8 cellular contexts compared by ENCODE assay signal in genomic region chr16:370443-370842, GRCh38. TPM values are rescaled to one million over a fixed set of nuclear protein-coding genes. Genes with fewer than 3 reads are reported as not detected.
DNase-seq lines count a peak whose midpoint lies in the region; ATAC-seq and TF ChIP-seq lines count a peak whose summit lies in the region.

TSS of gene MRPL28 (minus strand) at chr16:370538. CDS start at chr16:370218, 320 bp downstream.

- 0 out of 2 replicates have a peak, but pooled peaks cover 4% of the 10 kb centered on the region for H3F3A ChIP-seq in SU-DHL-6 (ENCODE audit: insufficient read depth)

- H3K79me2 ChIP-seq in SU-DHL-6 (ENCODE audit: insufficient read depth, low read length), result no peaks in the 10 kb centered on the region

- H3K27ac ChIP-seq in SU-DHL-6 (ENCODE audit: low read depth, low read length) (peak within 1 kb of the TSS; percentile 63), thoracic aorta (peak within 1 kb of the TSS in 1 of 2 donors; percentile 44)

- peak within 1 kb of the TSS; percentile 81 for H2AFZ ChIP-seq in SU-DHL-6 (ENCODE audit: low read depth, low read length, severe bottlenecking)

- H3K4me3 Mint-ChIP-seq in activated naive CD8-positive, alpha-beta T cell treated with anti-CD3 and anti-CD28 coated beads for 36 hours, result peak within 1 kb of the TSS; percentile 90
- H3K4me3 Mint-ChIP-seq in glutamatergic neuron (ENCODE audit: unreplicated experiment) (peak within 1 kb of the TSS; percentile 86), osteocyte (ENCODE audit: unreplicated experiment) (peak within 1 kb of the TSS; percentile 85)

- H3K9me3 ChIP-seq in SU-DHL-6 (ENCODE audit: insufficient read depth, low read length), result no peaks in the 10 kb centered on the region
- no peaks in the 10 kb centered on the region for H3K9me3 ChIP-seq in thoracic aorta

- ATAC-seq in HG02623 (IDR thresholded peaks at IDR 0.05; ENCODE audit: unreplicated experiment) (peak; percentile 74), thoracic aorta (ENCODE audit: insufficient number of reproducible peaks, low FRiP score, low read depth) (peak; percentile 92)

- H3K9me3 Mint-ChIP-seq in activated naive CD8-positive, alpha-beta T cell treated with anti-CD3 and anti-CD28 coated beads for 36 hours, result no peaks in the 10 kb centered on the region
- H3K9me3 Mint-ChIP-seq in glutamatergic neuron (ENCODE audit: unreplicated experiment), result peaks cover 11% of the 10 kb centered on the region
- H3K9me3 Mint-ChIP-seq in osteocyte (ENCODE audit: unreplicated experiment), result no peaks in the 10 kb centered on the region

- peak; percentile 89 for DNase-seq in GM04504 (ENCODE audit: low read depth)
- peak; percentile 87 to 98 (median 94) for DNase-seq in NCI-H1417 (lab: John Stamatoyannopoulos, UW)
- peak; percentile 93 for DNase-seq in activated naive CD8-positive, alpha-beta T cell treated with anti-CD3 and anti-CD28 coated beads for 36 hours
- peak; percentile 90 for DNase-seq in glutamatergic neuron
- DNase-seq in osteocyte (ENCODE audit: extremely low spot score, unreplicated experiment), result peak; percentile 97
- peak; percentile 78 for DNase-seq in thoracic aorta (ENCODE audit: low spot score)

- H3K27me3 Mint-ChIP-seq in activated naive CD8-positive, alpha-beta T cell treated with anti-CD3 and anti-CD28 coated beads for 36 hours, result no peaks in the 10 kb centered on the region
- peaks cover 9% of the 10 kb centered on the region for H3K27me3 Mint-ChIP-seq in glutamatergic neuron (ENCODE audit: unreplicated experiment)
- H3K27me3 Mint-ChIP-seq in osteocyte (ENCODE audit: unreplicated experiment), result no peaks in the 10 kb centered on the region

- peak within 1 kb of the TSS; percentile 61 for H3K9ac ChIP-seq in SU-DHL-6 (ENCODE audit: low read length)

- H3K36me3 Mint-ChIP-seq in activated naive CD8-positive, alpha-beta T cell treated with anti-CD3 and anti-CD28 coated beads for 36 hours, result peaks cover 3% of the 10 kb centered on the region
- H3K36me3 Mint-ChIP-seq in glutamatergic neuron (ENCODE audit: unreplicated experiment) (no peaks in the 10 kb centered on the region), osteocyte (ENCODE audit: unreplicated experiment) (peaks cover 6% of the 10 kb centered on the region)

- no peaks in the 10 kb centered on the region for H3K27me3 ChIP-seq in SU-DHL-6 (ENCODE audit: low read length)
- H3K27me3 ChIP-seq in thoracic aorta (replicated peaks; ENCODE audit: insufficient read depth), result no peaks in the 10 kb centered on the region

- peaks cover 10 to 18% of the 10 kb centered on the region in 2 donors for H3K4me1 ChIP-seq in thoracic aorta (ENCODE audit: control insufficient read depth in 1 of 2, low read depth in 2 of 2)

- H3K36me3 ChIP-seq in SU-DHL-6 (ENCODE audit: low read length) (no peaks in the 10 kb centered on the region), thoracic aorta (peaks cover 47% of the 10 kb centered on the region)

- H3K4me1 Mint-ChIP-seq in activated naive CD8-positive, alpha-beta T cell treated with anti-CD3 and anti-CD28 coated beads for 36 hours, result peaks cover 10% of the 10 kb centered on the region
- H3K4me1 Mint-ChIP-seq in glutamatergic neuron (ENCODE audit: low read depth, unreplicated experiment) (peaks cover 2% of the 10 kb centered on the region), osteocyte (ENCODE audit: unreplicated experiment) (peaks cover 15% of the 10 kb centered on the region)

- peak within 1 kb of the TSS; percentile 71 for H3K4me2 ChIP-seq in SU-DHL-6 (ENCODE audit: low read depth, low read length, poor library complexity, severe bottlenecking)

- H3K4me3 ChIP-seq in SU-DHL-6 (ENCODE audit: insufficient read depth, low read length, poor library complexity, severe bottlenecking), result peak within 1 kb of the TSS; percentile 36
- peak within 1 kb of the TSS; percentile 70 for H3K4me3 ChIP-seq in thoracic aorta

- TF ChIP-seq CTCF in SU-DHL-6 (IDR thresholded peaks at IDR 0.05; ENCODE audit: insufficient read depth, low read length, poor library complexity, severe bottlenecking) (no peak), glutamatergic neuron (IDR thresholded peaks at IDR 0.05; ENCODE audit: partially characterized antibody, unreplicated experiment) (no peak), osteocyte (IDR thresholded peaks at IDR 0.05) (no peak), thoracic aorta (IDR thresholded peaks at IDR 0.05) (no peak)

- H4K20me1 ChIP-seq in SU-DHL-6 (ENCODE audit: low read depth, low read length), result no peaks in the 10 kb centered on the region

- H3K27ac Mint-ChIP-seq in activated naive CD8-positive, alpha-beta T cell treated with anti-CD3 and anti-CD28 coated beads for 36 hours, result peak within 1 kb of the TSS; percentile 89
- H3K27ac Mint-ChIP-seq in glutamatergic neuron (ENCODE audit: unreplicated experiment) (peak within 1 kb of the TSS; percentile 81), osteocyte (ENCODE audit: unreplicated experiment) (peak within 1 kb of the TSS; percentile 94)

- no peaks in the 10 kb centered on the region for H3K9me2 ChIP-seq in SU-DHL-6 (replicated peaks; ENCODE audit: insufficient read depth, low read length)

RNA-seq across cellular contexts. Expression of gene MRPL28, which starts in this region (rescaled TPM):
- total RNA-seq in activated naive CD8-positive, alpha-beta T cell treated with anti-CD3 and anti-CD28 coated beads for 36 hours, result 10 to 100 TPM; 89.3 to 94.8 TPM
- total RNA-seq in glutamatergic neuron (ENCODE audit: unreplicated experiment) (69.6 TPM), osteocyte (71.7 and 74.3 TPM in 2 replicates), thoracic aorta (10 to 100 TPM; 33.2 to 59.2 TPM)
